Comparison of ENCODE assay signal across 15 cellular contexts in the genomic region with DNA sequence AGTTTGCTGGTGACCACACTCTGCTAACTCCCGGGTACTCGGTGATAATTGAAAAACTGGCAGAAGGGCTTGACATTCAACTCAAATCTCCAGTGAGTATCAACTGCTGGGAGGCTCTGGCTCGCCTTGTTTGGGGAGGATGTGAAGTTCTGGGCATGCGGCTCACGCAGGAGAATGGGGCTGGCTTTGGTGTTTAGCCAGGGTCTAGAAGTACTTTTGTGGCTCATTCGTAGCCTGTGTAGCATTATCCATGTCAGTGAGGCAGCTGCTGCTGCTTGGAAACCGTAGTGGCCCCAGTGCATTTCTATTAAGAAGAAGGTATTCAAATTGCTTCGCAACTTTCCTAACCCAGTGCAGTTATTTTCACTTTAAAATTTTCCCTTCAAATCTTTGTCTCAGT. TPM values are rescaled to one million over a fixed set of nuclear protein-coding genes. Genes with fewer than 3 reads are reported as not detected.
DNase-seq lines count a peak whose midpoint lies in the region; ATAC-seq and TF ChIP-seq lines count a peak whose summit lies in the region.
"Had no signal": no experiment of that assay in that cellular context is flagged by ENCODE, and none has a peak within 500 bp of the region (broad histone marks: within the 10 kb centered on the region; RNA-seq: fewer than 3 reads in every experiment).

No MANE protein-coding gene starts in this region.

- no peaks in the 10 kb centered on the region for H3K9me3 Mint-ChIP-seq in brain
- H3K9me3 Mint-ChIP-seq: activated naive CD4-positive, alpha-beta T cell treated with anti-CD3 and anti-CD28 coated beads for 36 hours had no signal

- peak; percentile 23 for DNase-seq in G401 (ENCODE audit: low spot score)
- DNase-seq in NCI-H2029 (lab: John Stamatoyannopoulos, UW), result peak; percentile 66
- DNase-seq in nucleus accumbens (lab: John Stamatoyannopoulos, UW), result peak in 30 of 56 donors; percentile 1 to 74 (median 24)
- no peak for DNase-seq in iPS-NIHi7 (ENCODE audit: extremely low spot score)
- DNase-seq in activated CD4-positive, CD25-positive, alpha-beta regulatory T cell treated with anti-CD3 and anti-CD28 coated beads, Interleukin-2, amount 50 U/mL, for 72 hours, result no peak
- DNase-seq: activated CD4-positive, alpha-beta T cell treated with anti-CD3 and anti-CD28 coated beads, Interleukin-2, amount 50 U/mL, for 4 hours; activated naive CD4-positive, alpha-beta T cell treated with anti-CD3 and anti-CD28 coated beads for 36 hours; activated T-cell treated with anti-CD3 and anti-CD28 coated beads for 4 hours; left lung; NCI-H446; stimulated activated CD4-positive, alpha-beta T cell treated with anti-CD3 and anti-CD28 coated beads, Interleukin-2, amount 100 ng/mL, for 48 hours had no signal

- H3K4me3 Mint-ChIP-seq in brain, result peak overlapping the region in 1 of 5 experiments; percentile 17
- H3K4me3 Mint-ChIP-seq: activated naive CD4-positive, alpha-beta T cell treated with anti-CD3 and anti-CD28 coated beads for 36 hours; B cell had no signal

- H3K27me3 Mint-ChIP-seq in brain, result no peaks in the 10 kb centered on the region
- H3K27me3 Mint-ChIP-seq: B cell had no signal

- TF ChIP-seq CTCF in brain (conservative IDR thresholded peaks at IDR 0.05), result no peak

- H3K27ac Mint-ChIP-seq in brain, result peak overlapping the region in 3 of 5 experiments; percentile 10 to 77 (median 66)
- H3K27ac Mint-ChIP-seq: activated naive CD4-positive, alpha-beta T cell treated with anti-CD3 and anti-CD28 coated beads for 36 hours; B cell had no signal

- no peak for ATAC-seq in GM21528 (IDR thresholded peaks at IDR 0.05; ENCODE audit: low FRiP score, unreplicated experiment)
- ATAC-seq: HCT116, left lung had no signal

- in situ Hi-C loops in G401 (cut with HindIII; ENCODE audit: low sequenced_read_pairs), result no loop called here

- H3K4me1 Mint-ChIP-seq in brain, result peaks cover 12% of the 10 kb centered on the region

- peaks cover 52% of the 10 kb centered on the region for H3K36me3 Mint-ChIP-seq in brain

RNA-seq across cellular contexts. Expression of a gene that starts 52.2 kb away (rescaled TPM):
- total RNA-seq in G401 (2014; rRNA removed; shearing (Covaris generic)), result 7.1 and 10.4 TPM in 2 replicates
- polyA plus RNA-seq in brain (ENCODE audit: insufficient read depth, low read depth, low replicate concordance), result 36.1 TPM

RNA-seq across cellular contexts. Expression of a gene that starts 52.6 kb away (rescaled TPM):
- 10.3 and 13.4 TPM in 2 replicates for total RNA-seq in G401 (2014; rRNA removed; shearing (Covaris generic))
- 16.2 TPM for polyA plus RNA-seq in brain (ENCODE audit: insufficient read depth, low read depth, low replicate concordance)

RNA-seq across cellular contexts. Expression of a gene that starts 56.9 kb away (rescaled TPM):
- total RNA-seq in G401 (2014; rRNA removed; shearing (Covaris generic)), result 149 and 223 TPM in 2 replicates
- polyA plus RNA-seq in brain (ENCODE audit: insufficient read depth, low read depth, low replicate concordance), result 69.1 TPM

Comparison
In these comparisons a context has a peak if more than half of its experiments do, and no peak if none do; other contexts are left out.
1. DNase-seq: peak in G401 (single experiment), NCI-H2029 (single experiment) and nucleus accumbens (30 of 56); none in iPS-NIHi7 (single experiment) and activated CD4-positive, CD25-positive, alpha-beta regulatory T cell treated with anti-CD3 and anti-CD28 coated beads, Interleukin-2, amount 50 U/mL, for 72 hours (single experiment).